Comparison of ENCODE assay signal across 16 cellular contexts in the genomic region with DNA sequence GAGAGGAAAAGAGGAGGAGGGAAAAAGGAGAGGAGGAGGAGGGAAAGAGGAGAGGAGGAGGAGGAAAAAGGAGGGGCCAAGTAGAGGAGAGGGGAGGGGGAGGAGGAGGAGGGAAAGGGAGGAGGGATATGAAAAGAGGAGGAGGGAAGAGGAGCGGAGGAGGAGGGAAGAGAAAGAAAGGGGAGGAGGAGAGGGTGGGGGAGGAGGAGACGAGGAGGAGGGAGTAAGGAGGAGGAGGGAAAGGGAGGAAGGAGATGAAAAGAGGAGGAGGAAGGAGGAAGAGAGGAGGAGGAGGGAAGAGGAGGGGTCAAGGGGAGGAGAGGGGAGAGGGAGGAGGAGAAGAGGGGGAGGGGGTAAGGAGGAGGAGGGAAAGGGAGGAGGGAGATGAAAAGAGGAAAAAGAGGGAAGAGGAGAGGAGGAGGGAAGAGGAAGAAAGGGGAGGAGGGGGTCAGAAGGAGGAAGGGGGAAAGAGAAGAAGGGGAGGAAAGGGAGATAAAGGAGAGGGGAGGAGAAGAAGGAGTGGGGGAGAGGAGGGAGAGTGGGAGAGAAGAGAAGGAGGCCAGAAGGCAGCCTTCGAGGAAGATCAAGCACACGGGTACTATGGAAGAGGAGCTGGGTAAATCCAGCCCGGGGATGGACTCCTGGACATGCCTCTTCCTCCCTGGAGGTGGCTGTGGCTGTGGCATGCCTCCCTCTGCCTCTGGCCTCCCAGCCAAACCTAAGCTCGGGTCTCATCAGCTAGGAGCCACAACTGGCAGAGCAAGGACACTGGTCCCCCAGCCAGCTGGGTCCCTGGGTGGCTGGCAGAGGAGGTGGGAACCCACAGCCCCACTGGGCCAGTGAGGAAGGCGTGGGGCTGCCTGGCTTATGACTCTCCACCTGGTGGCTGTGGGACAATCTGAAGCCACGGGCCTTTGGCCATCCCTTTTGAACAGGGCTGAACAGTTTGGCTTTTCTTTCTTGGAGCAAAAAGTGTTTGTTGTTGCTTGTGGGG. TPM values are rescaled to one million over a fixed set of nuclear protein-coding genes. Genes with fewer than 3 reads are reported as not detected.
DNase-seq lines count a peak whose midpoint lies in the region; ATAC-seq and TF ChIP-seq lines count a peak whose summit lies in the region.
"Had no signal": no experiment of that assay in that cellular context is flagged by ENCODE, and none has a peak within 500 bp of the region (broad histone marks: within the 10 kb centered on the region; RNA-seq: fewer than 3 reads in every experiment).

No MANE protein-coding gene starts in this region.

- H4K20me1 ChIP-seq in HCT116 (ENCODE audit: insufficient read depth): no peaks in the 10 kb centered on the region
- H4K20me1 ChIP-seq in smooth muscle cell (ENCODE audit: low read depth): peaks cover under 1% of the 10 kb centered on the region

- H3K4me1 ChIP-seq in HCT116 (ENCODE audit: control insufficient read depth in 1 of 2, insufficient read depth in 2 of 2, low read length in 2 of 2) (no peaks in the 10 kb centered on the region), RWPE2 (ENCODE audit: insufficient read depth, poor library complexity, severe bottlenecking) (no peaks in the 10 kb centered on the region), mesenchymal stem cell (ENCODE audit: control insufficient read depth, insufficient read depth, low read depth, low read length) (peaks cover 18% of the 10 kb centered on the region), smooth muscle cell (ENCODE audit: low read depth) (peaks cover 13% of the 10 kb centered on the region), psoas muscle (no peaks in the 10 kb centered on the region)

- H2BK120ac ChIP-seq in mesenchymal stem cell (ENCODE audit: low read depth, low read length): no peak overlapping the region

- POLR2A ChIA-PET in HCT116 (lab: Charles Lee): no interaction called here

- 61% methylated on average over 8 of the region's 8 CpGs for WGBS in mesenchymal stem cell
- WGBS in smooth muscle cell (ENCODE audit: low lambda C conversion rate): 84% methylated on average over 3 of the region's 8 CpGs
- WGBS in psoas muscle, 3 donors: 58 to 69% (median 62%) methylated on average over 8 of the region's 8 CpGs

- no peak overlapping the region for H2BK15ac ChIP-seq in mesenchymal stem cell (ENCODE audit: low read depth, poor library complexity, severe bottlenecking)

- no peak overlapping the region for H4K91ac ChIP-seq in mesenchymal stem cell (ENCODE audit: low read length)

- CTCF ChIA-PET in HCT116 (lab: Charles Lee): no interaction called here

- H3K14ac ChIP-seq in mesenchymal stem cell (ENCODE audit: low read length in 2 of 2): no peak overlapping the region

- no peak overlapping the region for H3K4me3 ChIP-seq in HCT116 (replicated peaks in 1 of 2; ENCODE audit: low read depth in 1 of 2, low read length in 2 of 2)
- no peak overlapping the region for H3K4me3 ChIP-seq in RWPE2 (ENCODE audit: severe bottlenecking)
- H3K4me3 ChIP-seq in mesenchymal stem cell (ENCODE audit: insufficient read depth in 1 of 2, low read depth in 1 of 2, low read length in 2 of 2): no peak overlapping the region
- no peak overlapping the region for H3K4me3 ChIP-seq in smooth muscle cell
- no peak overlapping the region for H3K4me3 ChIP-seq in psoas muscle

- no peak overlapping the region for H3K4me2 ChIP-seq in HCT116 (ENCODE audit: low read length)
- H3K4me2 ChIP-seq in mesenchymal stem cell (ENCODE audit: low read length, poor library complexity, severe bottlenecking): no peak overlapping the region
- peak overlapping the region; percentile 33 for H3K4me2 ChIP-seq in smooth muscle cell

- ATAC-seq in HCT116: peak; percentile 37; the same call in 1 of the 2 replicates
- ATAC-seq in RWPE2 (ENCODE audit: low read depth): peak; percentile 28; the same call in 1 of the 3 replicates
- ATAC-seq in psoas muscle: no peak
- no peak for ATAC-seq in HG03135 (IDR thresholded peaks at IDR 0.05; ENCODE audit: unreplicated experiment)

- peaks cover 11% of the 10 kb centered on the region for H3F3A ChIP-seq in smooth muscle cell (ENCODE audit: low read depth)

- no peaks in the 10 kb centered on the region for H3K36me3 ChIP-seq in HCT116 (ENCODE audit: control insufficient read depth in 1 of 2, insufficient read depth in 2 of 2, low read length in 2 of 2)
- H3K36me3 ChIP-seq in RWPE2 (ENCODE audit: low read depth): no peaks in the 10 kb centered on the region
- no peaks in the 10 kb centered on the region for H3K36me3 ChIP-seq in mesenchymal stem cell (ENCODE audit: control insufficient read depth in 1 of 2, insufficient read depth in 2 of 2, low read depth in 1 of 2, low read length in 2 of 2)
- no peaks in the 10 kb centered on the region for H3K36me3 ChIP-seq in smooth muscle cell (ENCODE audit: low read depth)
- no peaks in the 10 kb centered on the region for H3K36me3 ChIP-seq in psoas muscle (ENCODE audit: insufficient read depth in 1 of 2, low read depth in 1 of 2)

- H3K23ac ChIP-seq in mesenchymal stem cell (ENCODE audit: low read length in 2 of 2): no peak overlapping the region

- no peak for TF ChIP-seq CTCF in HCT116 (IDR thresholded peaks at IDR 0.05 in 2 of 3, conservative IDR thresholded peaks at IDR 0.05 in 1 of 3; ENCODE audit: borderline replicate concordance in 1 of 3, insufficient read depth in 1 of 3, low read depth in 2 of 3, low read length in 2 of 3)
- no peak for TF ChIP-seq CTCF in RWPE2 (IDR thresholded peaks at IDR 0.05; ENCODE audit: poor library complexity, severe bottlenecking)
- no peak for TF ChIP-seq CTCF in smooth muscle cell (IDR thresholded peaks at IDR 0.05; ENCODE audit: borderline replicate concordance, insufficient read depth, poor library complexity, severe bottlenecking)
- no peak for TF ChIP-seq CTCF in psoas muscle (IDR thresholded peaks at IDR 0.05)

- H4K8ac ChIP-seq in mesenchymal stem cell (ENCODE audit: low read length): no peak overlapping the region

- H3K9me3 ChIP-seq in HCT116 (ENCODE audit: control insufficient read depth in 1 of 2, insufficient read depth in 1 of 2, low read depth in 1 of 2, low read length in 2 of 2): no peaks in the 10 kb centered on the region
- H3K9me3 ChIP-seq in RWPE2 (ENCODE audit: severe bottlenecking): no peaks in the 10 kb centered on the region
- H3K9me3 ChIP-seq in mesenchymal stem cell (ENCODE audit: control insufficient read depth, low read length): peaks cover 7% of the 10 kb centered on the region
- H3K9me3 ChIP-seq in smooth muscle cell (replicated peaks; ENCODE audit: low read depth): no peaks in the 10 kb centered on the region
- no peaks in the 10 kb centered on the region for H3K9me3 ChIP-seq in psoas muscle

- H2AK5ac ChIP-seq in mesenchymal stem cell (ENCODE audit: low read length, severe bottlenecking): peak overlapping the region; percentile 58

- no peak for TF ChIP-seq RAD21 in HCT116 (IDR thresholded peaks at IDR 0.05; ENCODE audit: low read depth)

- RAD21 ChIA-PET in HCT116 (lab: Charles Lee; ENCODE audit: low non-redundant PET in 1 of 2, low total read pairs in 2 of 2, uncharacterized antibody in 2 of 2, unreplicated experiment in 2 of 2): no interaction called here

- H3K9me2 ChIP-seq in HCT116 (ENCODE audit: insufficient read depth): no peaks in the 10 kb centered on the region

- DNase-seq in HCT116 (ENCODE audit: low read depth, low spot score) (no peak), RWPE2 (ENCODE audit: low spot score) (no peak), mesenchymal stem cell (no peak), smooth muscle cell (lab: John Stamatoyannopoulos, UW; ENCODE audit: unreplicated experiment) (no peak), psoas muscle (no peak), amygdala (lab: John Stamatoyannopoulos, UW) (no peak), DMS53 treated with DMSO at 0.1 percent for 48 hours (lab: John Stamatoyannopoulos, UW; ENCODE audit: unreplicated experiment) (no peak)
- DNase-seq: COR-L47; KG1; NCI-H1436; NCI-H2029; NCI-H2171; NK-92 treated with Interleukin-12 subunit alpha and Interleukin-12 subunit beta, amount 100 ng/mL, for 24 hours; SIG-M5 had no signal

- intact Hi-C loops in HCT116 (cut with micrococcal nuclease): no loop called here
- intact Hi-C loops in psoas muscle (cut with DNase I): no loop called here

- TF ChIP-seq POLR2A in HCT116 (IDR thresholded peaks at IDR 0.05; ENCODE audit: borderline replicate concordance, extremely low read depth, insufficient read depth, insufficient read length): no peak

- H3K4ac ChIP-seq in mesenchymal stem cell (ENCODE audit: low read depth in 1 of 2, low read length in 2 of 2): no peak overlapping the region

- no peak overlapping the region for H3K9ac ChIP-seq in HCT116 (ENCODE audit: low read length)
- H3K9ac ChIP-seq in mesenchymal stem cell (ENCODE audit: low read length): no peak overlapping the region
- no peak overlapping the region for H3K9ac ChIP-seq in smooth muscle cell (ENCODE audit: low read depth)

- no peak overlapping the region for H2BK12ac ChIP-seq in mesenchymal stem cell (ENCODE audit: low read length in 2 of 2)

- H3K27me3 ChIP-seq in HCT116 (ENCODE audit: insufficient read depth, low read length) (0 out of 2 replicates have a peak, but pooled peaks cover 4% of the 10 kb centered on the region), RWPE2 (ENCODE audit: insufficient read depth, poor library complexity, severe bottlenecking) (peaks cover 10% of the 10 kb centered on the region), mesenchymal stem cell (ENCODE audit: control insufficient read depth in 1 of 2, insufficient read depth in 1 of 2, low read length in 2 of 2) (peaks cover 0 to 45% of the 10 kb centered on the region in 2 experiments), smooth muscle cell (ENCODE audit: low read depth) (peaks cover 3% of the 10 kb centered on the region), psoas muscle (ENCODE audit: insufficient read depth in 3 of 3, low read length in 2 of 3) (peaks cover 0 to 19% (median 4%) of the 10 kb centered on the region in 3 donors)

- H2AFZ ChIP-seq in HCT116 (ENCODE audit: low read depth, low read length, poor library complexity, severe bottlenecking) (no peak overlapping the region), mesenchymal stem cell (ENCODE audit: low read depth, low read length) (no peak overlapping the region), smooth muscle cell (ENCODE audit: low read depth) (peak overlapping the region; percentile 50)

- no peaks in the 10 kb centered on the region for H3K79me2 ChIP-seq in HCT116 (ENCODE audit: insufficient read depth, low read length)
- peaks cover 19% of the 10 kb centered on the region for H3K79me2 ChIP-seq in smooth muscle cell (ENCODE audit: low read depth)

- no peaks in the 10 kb centered on the region for H3K79me1 ChIP-seq in mesenchymal stem cell (replicated peaks; ENCODE audit: low read length, poor library complexity, severe bottlenecking)

- no TSS peak for BruUV-seq in HCT116 (replicated peaks; lab: Mats Ljungman, UMichigan)

- no peak overlapping the region for H2BK5ac ChIP-seq in mesenchymal stem cell (ENCODE audit: low read depth, low read length, poor library complexity, severe bottlenecking)

- no peak overlapping the region for H3K18ac ChIP-seq in mesenchymal stem cell (ENCODE audit: low read depth in 1 of 2, low read length in 2 of 2)

- H3K27ac ChIP-seq in HCT116 (ENCODE audit: low read depth, low read length) (no peak overlapping the region), RWPE2 (ENCODE audit: poor library complexity, severe bottlenecking) (no peak overlapping the region), mesenchymal stem cell (ENCODE audit: low read length, poor library complexity, severe bottlenecking) (peak overlapping the region; percentile 13), smooth muscle cell (ENCODE audit: low read depth) (peak overlapping the region; percentile 40), psoas muscle (no peak overlapping the region)

RNA-seq across cellular contexts. Expression of a gene that starts 3.0 kb away (rescaled TPM):
- total RNA-seq in HCT116 (2021; ENCODE audit: unreplicated experiment) (0.15 TPM), smooth muscle cell (294 and 312 TPM in 2 replicates), psoas muscle (1 to 10 TPM; 4.4 to 7.0 (median 5.1) TPM)
- polyA plus RNA-seq in HCT116 (2012): not detected in 2 replicates
- 0.30 TPM for polyA plus RNA-seq in mesenchymal stem cell (2013, experiment 1 of 2)
- 0.37 TPM for polyA plus RNA-seq in mesenchymal stem cell (2013, experiment 2 of 2)
- polyA plus RNA-seq in smooth muscle cell (111 and 179 TPM in 2 replicates), psoas muscle (1 to 10 TPM in 1 of 3 donors, under 1 TPM in 2; 0.94 to 2.4 (median 0.98) TPM)
- total RNA-seq: OCI-LY7 had no signal

Comparison
In these comparisons a context has a peak if more than half of its experiments do, and no peak if none do; other contexts are left out.
1. ATAC-seq: peak in HCT116 (single experiment) and RWPE2 (single experiment); none in psoas muscle (0 of 4) and HG03135 (single experiment).
2. H3K27ac ChIP-seq: peak in mesenchymal stem cell (single experiment) and smooth muscle cell (single experiment); none in HCT116 (single experiment), RWPE2 (single experiment) and psoas muscle (single experiment).
3. RNA of a gene that starts 3.0 kb away (total RNA-seq): 294 to 312 TPM in smooth muscle cell; 4.4 to 7.0 TPM in psoas muscle and 0.15 TPM in HCT116 (single experiment); every median in the first group is over 10 times any median in the second.